ENCODE assay signal across 8 cellular contexts in genomic region chr17:79923974-79924638, GRCh38.
A peak's percentile ranks its signal among the peaks of the same experiment; 100 is the strongest.
DNase-seq lines count a peak whose midpoint lies in the region; ATAC-seq, FAIRE-seq and TF ChIP-seq lines count a peak whose summit lies in the region.

No MANE protein-coding gene starts in this region.

- H3K4me3 Mint-ChIP-seq in Calu3 (ENCODE audit: low read depth, unreplicated experiment), result no peak overlapping the region
- H3K4me3 Mint-ChIP-seq in activated CD4-positive, alpha-beta T cell treated with anti-CD3 and anti-CD28 coated beads, Interleukin-2, amount 10 ng/mL, durations not matched to agents 7 days and 5 days, result peak overlapping the region; percentile 13

- peak overlapping the region; percentile 76 for H3K27ac Mint-ChIP-seq in Calu3 (ENCODE audit: unreplicated experiment)
- no peak overlapping the region for H3K27ac Mint-ChIP-seq in activated CD4-positive, alpha-beta T cell treated with anti-CD3 and anti-CD28 coated beads, Interleukin-2, amount 10 ng/mL, durations not matched to agents 7 days and 5 days

- POLR2A ChIA-PET in activated CD4-positive, alpha-beta T cell treated with anti-CD3 and anti-CD28 coated beads, Interleukin-2, amount 10 ng/mL, durations not matched to agents 7 days and 5 days (lab: Charles Lee), result no interaction called here

- DNase-seq in Calu3 (peak; percentile 59), HuH-7.5 (ENCODE audit: low spot score) (peak; percentile 84), foreskin keratinocyte (no peak), GM19239 (ENCODE audit: insufficient read length, low spot score) (no peak)
- DNase-seq in activated CD4-positive, alpha-beta T cell treated with anti-CD3 and anti-CD28 coated beads, Interleukin-2, amount 10 ng/mL, durations not matched to agents 7 days and 5 days, result peak; percentile 44
- peak; percentile 27 to 38 (median 37) for DNase-seq in stimulated activated CD4-positive, alpha-beta T cell treated with anti-CD3 and anti-CD28 coated beads, TNF-alpha, amount 100 ng/mL, for 48 hours (ENCODE audit: low read depth in 3 of 3)

- H3K27me3 Mint-ChIP-seq in Calu3 (ENCODE audit: unreplicated experiment), result peaks cover 13% of the 10 kb centered on the region
- peaks cover 5% of the 10 kb centered on the region for H3K27me3 Mint-ChIP-seq in activated CD4-positive, alpha-beta T cell treated with anti-CD3 and anti-CD28 coated beads, Interleukin-2, amount 10 ng/mL, durations not matched to agents 7 days and 5 days

- no peak overlapping the region for H3K27ac ChIP-seq in foreskin keratinocyte

- peaks cover 65% of the 10 kb centered on the region for H3K27me3 ChIP-seq in foreskin keratinocyte

- H3K4me1 ChIP-seq in foreskin keratinocyte, result no peaks in the 10 kb centered on the region

- peak; percentile 25 for ATAC-seq in foreskin keratinocyte
- ATAC-seq in GM21723 (IDR thresholded peaks at IDR 0.05; ENCODE audit: unreplicated experiment), result no peak
- ATAC-seq in GM21390 (IDR thresholded peaks at IDR 0.05; ENCODE audit: unreplicated experiment), result no peak

- no peak for TF ChIP-seq CTCF in Calu3 (IDR thresholded peaks at IDR 0.05; ENCODE audit: unreplicated experiment)
- TF ChIP-seq CTCF in foreskin keratinocyte (conservative IDR thresholded peaks at IDR 0.05), result peak; percentile 63

- intact Hi-C loops in Calu3 (cut with micrococcal nuclease; ENCODE audit: unreplicated experiment), result no loop called here

- H3K9me3 Mint-ChIP-seq in Calu3 (ENCODE audit: low read depth, unreplicated experiment), result no peaks in the 10 kb centered on the region
- no peaks in the 10 kb centered on the region for H3K9me3 Mint-ChIP-seq in activated CD4-positive, alpha-beta T cell treated with anti-CD3 and anti-CD28 coated beads, Interleukin-2, amount 10 ng/mL, durations not matched to agents 7 days and 5 days

- H3K4me1 Mint-ChIP-seq in Calu3 (ENCODE audit: low read depth, unreplicated experiment), result peaks cover 30% of the 10 kb centered on the region
- H3K4me1 Mint-ChIP-seq in activated CD4-positive, alpha-beta T cell treated with anti-CD3 and anti-CD28 coated beads, Interleukin-2, amount 10 ng/mL, durations not matched to agents 7 days and 5 days, result peaks cover 28% of the 10 kb centered on the region

- CTCF ChIA-PET in Calu3 (lab: Charles Lee), result no interaction called here
- CTCF ChIA-PET in activated CD4-positive, alpha-beta T cell treated with anti-CD3 and anti-CD28 coated beads, Interleukin-2, amount 10 ng/mL, durations not matched to agents 7 days and 5 days (lab: Charles Lee), result interaction anchor here (0.8 kb wide), 1 partner anchor 15 kb away, joined by 3 read pairs; no protein-coding TSS in a partner anchor

- H3K36me3 Mint-ChIP-seq in Calu3 (ENCODE audit: insufficient read depth, unreplicated experiment), result peaks cover 17% of the 10 kb centered on the region
- H3K36me3 Mint-ChIP-seq in activated CD4-positive, alpha-beta T cell treated with anti-CD3 and anti-CD28 coated beads, Interleukin-2, amount 10 ng/mL, durations not matched to agents 7 days and 5 days (ENCODE audit: low read depth), result no peaks in the 10 kb centered on the region

- FAIRE-seq in GM19239 (lab: Jason Lieb, UNC), result no peak

- no TSS peak for BruUV-seq in Calu3 (replicated peaks; lab: Mats Ljungman, UMichigan)

Comparison
In these comparisons a context has a peak if more than half of its experiments do, and no peak if none do; other contexts are left out.
1. DNase-seq: peak in Calu3 (single experiment), HuH-7.5 (single experiment), activated CD4-positive, alpha-beta T cell treated with anti-CD3 and anti-CD28 coated beads, Interleukin-2, amount 10 ng/mL, durations not matched to agents 7 days and 5 days (single experiment) and stimulated activated CD4-positive, alpha-beta T cell treated with anti-CD3 and anti-CD28 coated beads, TNF-alpha, amount 100 ng/mL, for 48 hours (3 of 3); none in foreskin keratinocyte (0 of 2) and GM19239 (single experiment).